ENCODE assay signal across 8 cellular contexts in the genomic region with DNA sequence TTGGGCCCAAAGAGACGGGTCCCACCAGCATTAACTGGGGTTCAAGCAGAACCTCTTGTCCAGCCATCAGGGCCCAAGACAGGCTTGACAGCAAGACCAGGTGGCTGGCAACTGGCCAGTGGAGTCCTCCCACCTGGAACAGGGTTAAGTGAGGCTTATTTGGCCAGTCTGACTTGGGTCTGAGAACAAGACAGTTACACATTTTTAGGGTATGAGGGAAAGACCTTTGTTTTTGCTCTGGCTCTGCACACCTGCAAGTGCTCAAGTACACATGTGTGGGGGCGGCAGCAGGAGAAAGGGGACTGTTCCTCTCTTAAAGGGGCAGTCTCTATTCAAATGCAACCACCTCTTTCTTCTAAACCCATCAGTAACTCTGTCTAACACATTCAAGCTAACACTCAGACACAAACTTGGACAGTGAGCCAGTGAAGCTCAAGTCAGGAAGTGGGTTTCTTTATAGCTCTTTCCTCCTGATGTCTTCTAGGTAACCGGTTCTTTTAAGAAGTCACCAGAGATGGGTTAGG.
A peak's percentile ranks its signal among the peaks of the same experiment; 100 is the strongest.
DNase-seq lines count a peak whose midpoint lies in the region; ATAC-seq and TF ChIP-seq lines count a peak whose summit lies in the region.

No MANE protein-coding gene starts in this region.

- no peak for TF ChIP-seq CTCF in mesothelial cell of epicardium (IDR thresholded peaks at IDR 0.05; ENCODE audit: unreplicated experiment)

- peak; percentile 37 for ATAC-seq in GM18519 (IDR thresholded peaks at IDR 0.05; ENCODE audit: low FRiP score, unreplicated experiment)
- peak; percentile 41 for ATAC-seq in GM21717 (IDR thresholded peaks at IDR 0.05; ENCODE audit: unreplicated experiment)

- H3K27ac ChIP-seq in KOPT-K1 (ENCODE audit: low read depth, low read length, poor library complexity, severe bottlenecking): peak overlapping the region; percentile 98

- H3K4me3 Mint-ChIP-seq in mesothelial cell of epicardium: no peak overlapping the region

- H3K9me3 ChIP-seq in KOPT-K1 (ENCODE audit: insufficient read depth, low read length, poor library complexity, severe bottlenecking): no peaks in the 10 kb centered on the region

- peaks cover 91% of the 10 kb centered on the region for H3K36me3 ChIP-seq in KOPT-K1 (ENCODE audit: insufficient read depth, low read length)

- DNase-seq in germinal center (ENCODE audit: low spot score): peak; percentile 70
- DNase-seq in NCI-H1092 treated with DMSO at 0.1 percent for 48 hours (lab: John Stamatoyannopoulos, UW): no peak
- DNase-seq in middle frontal gyrus (ENCODE audit: extremely low spot score, low spot score): no peak
- no peak for DNase-seq in mesothelial cell of epicardium (ENCODE audit: low spot score in 2 of 2, unreplicated experiment in 2 of 2)
- no peak for DNase-seq in NCI-H2171 (lab: John Stamatoyannopoulos, UW)

- H3K27ac Mint-ChIP-seq in mesothelial cell of epicardium: no peak overlapping the region

- H3K36me3 Mint-ChIP-seq in mesothelial cell of epicardium: peaks cover 3% of the 10 kb centered on the region

- H3K9me3 Mint-ChIP-seq in mesothelial cell of epicardium: no peaks in the 10 kb centered on the region

- H3K4me1 Mint-ChIP-seq in mesothelial cell of epicardium: peaks cover 68% of the 10 kb centered on the region

- H3K27me3 Mint-ChIP-seq in mesothelial cell of epicardium (ENCODE audit: low read depth): no peaks in the 10 kb centered on the region
